In the genomic region with DNA sequence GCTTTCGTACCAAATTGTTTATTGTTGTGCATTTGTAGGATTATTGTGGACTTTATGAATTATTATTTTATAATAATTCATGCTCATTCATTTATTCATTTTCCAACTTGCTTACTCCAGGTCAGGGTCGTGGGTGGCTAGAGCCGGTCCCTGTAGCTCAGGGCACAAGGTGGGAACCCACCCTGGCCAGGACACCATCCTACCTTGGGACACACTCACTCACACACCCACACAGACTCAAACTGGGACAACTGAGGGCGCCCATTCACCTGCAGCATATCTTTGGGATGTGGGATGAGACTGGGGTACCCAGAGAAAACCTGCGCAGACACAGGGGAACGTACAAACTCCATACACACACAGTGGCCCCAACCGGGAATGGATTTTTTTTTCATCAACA, we compare ENCODE assay signal across 19 cellular contexts. TPM values are rescaled to one million over a fixed set of nuclear protein-coding genes. Genes with fewer than 3 reads are reported as not detected.
DNase-seq lines count a peak whose midpoint lies in the region; ATAC-seq and TF ChIP-seq lines count a peak whose summit lies in the region.
"Had no signal": no experiment of that assay in that cellular context is flagged by ENCODE, and none has a peak within 500 bp of the region (broad histone marks: within the 10 kb centered on the region; RNA-seq: fewer than 3 reads in every experiment).

No MANE protein-coding gene starts in this region.

- H3K9me3 ChIP-seq in right atrium auricular region (no peaks in the 10 kb centered on the region), heart left ventricle (no peaks in the 10 kb centered on the region), mesenchymal stem cell (ENCODE audit: control insufficient read depth, low read length) (no peaks in the 10 kb centered on the region)
- H3K9me3 ChIP-seq: A549, Caco-2, HAP-1 had no signal

- no peak overlapping the region for H2BK5ac ChIP-seq in mesenchymal stem cell (ENCODE audit: low read depth, low read length, poor library complexity, severe bottlenecking)

- H2AK5ac ChIP-seq in mesenchymal stem cell (ENCODE audit: low read length, severe bottlenecking), result peak overlapping the region; percentile 15

- no peaks in the 10 kb centered on the region for H3K79me1 ChIP-seq in mesenchymal stem cell (replicated peaks; ENCODE audit: low read length, poor library complexity, severe bottlenecking)

- CTCF ChIA-PET in RWPE1 (lab: Yijun Ruan, JAX), result interaction anchor here (0.5 kb wide), 1 partner anchor 1179 kb away, joined by 3 read pairs; no protein-coding TSS in a partner anchor

- peak overlapping the region in 1 of 2 experiments; percentile 24 for H3K4ac ChIP-seq in mesenchymal stem cell (ENCODE audit: low read depth in 1 of 2, low read length in 2 of 2)

- H3K4me3 ChIP-seq in right atrium auricular region (no peak overlapping the region), heart left ventricle (no peak overlapping the region), mesenchymal stem cell (ENCODE audit: insufficient read depth in 1 of 2, low read depth in 1 of 2, low read length in 2 of 2) (no peak overlapping the region)
- H3K4me3 ChIP-seq: A549, HAP-1 had no signal

- no peak overlapping the region for H3K4me2 ChIP-seq in mesenchymal stem cell (ENCODE audit: low read length, poor library complexity, severe bottlenecking)
- H3K4me2 ChIP-seq: A549 had no signal

- TF ChIP-seq CTCF in right atrium auricular region (IDR thresholded peaks at IDR 0.05) (no peak), heart left ventricle (IDR thresholded peaks at IDR 0.05) (no peak), RWPE1 (conservative IDR thresholded peaks at IDR 0.05; ENCODE audit: low read depth) (no peak)

- H2BK120ac ChIP-seq in mesenchymal stem cell (ENCODE audit: low read depth, low read length), result no peak overlapping the region

- H3K14ac ChIP-seq in mesenchymal stem cell (ENCODE audit: low read length in 2 of 2), result no peak overlapping the region

- H3K27me3 ChIP-seq in right atrium auricular region (no peaks in the 10 kb centered on the region), heart left ventricle (no peaks in the 10 kb centered on the region), mesenchymal stem cell (ENCODE audit: control insufficient read depth in 1 of 2, insufficient read depth in 1 of 2, low read length in 2 of 2) (peaks cover 0 to 6% of the 10 kb centered on the region in 2 experiments)

- POLR2A ChIA-PET in RWPE1 (lab: Yijun Ruan, JAX; ENCODE audit: low non-redundant PET), result no interaction called here

- H3K4me1 ChIP-seq in right atrium auricular region, result peaks cover 0 to 24% of the 10 kb centered on the region in 2 donors
- peaks cover 0 to 27% (median 20%) of the 10 kb centered on the region in 12 donors for H3K4me1 ChIP-seq in heart left ventricle
- peaks cover 4% of the 10 kb centered on the region for H3K4me1 ChIP-seq in mesenchymal stem cell (ENCODE audit: control insufficient read depth, insufficient read depth, low read depth, low read length)
- H3K4me1 ChIP-seq: HAP-1 had no signal

- 93 to 99% (median 98%) methylated on average over 7 of the region's 7 CpGs for WGBS in heart left ventricle, 4 donors
- 97% methylated on average over 6 of the region's 7 CpGs for WGBS in mesenchymal stem cell

- no peak overlapping the region for H3K18ac ChIP-seq in mesenchymal stem cell (ENCODE audit: low read depth in 1 of 2, low read length in 2 of 2)

- no peak overlapping the region for H3K9ac ChIP-seq in mesenchymal stem cell (ENCODE audit: low read length)

- intact Hi-C loops in heart left ventricle (cut with DNase I) (loop anchor here in 2 of 10 donors (10.0 kb wide), 2 partner anchors 119 to 279 kb away; no protein-coding TSS in a partner anchor), posterior vena cava (cut with DNase I) (no loop called here)

- H3K36me3 ChIP-seq in right atrium auricular region (no peaks in the 10 kb centered on the region), heart left ventricle (no peaks in the 10 kb centered on the region), mesenchymal stem cell (ENCODE audit: control insufficient read depth in 1 of 2, insufficient read depth in 2 of 2, low read depth in 1 of 2, low read length in 2 of 2) (peaks cover 0 to 2% of the 10 kb centered on the region in 2 experiments)
- H3K36me3 ChIP-seq: HAP-1 had no signal

- H4K8ac ChIP-seq in mesenchymal stem cell (ENCODE audit: low read length), result no peak overlapping the region

- H2AFZ ChIP-seq in mesenchymal stem cell (ENCODE audit: low read depth, low read length), result no peak overlapping the region

- no peak overlapping the region for H3K27ac ChIP-seq in right atrium auricular region
- H3K27ac ChIP-seq in heart left ventricle, result no peak overlapping the region
- H3K27ac ChIP-seq in RWPE1, result peak overlapping the region; percentile 57
- H3K27ac ChIP-seq in mesenchymal stem cell (ENCODE audit: low read length, poor library complexity, severe bottlenecking), result no peak overlapping the region
- H3K27ac ChIP-seq: A549 had no signal

- no peak for TF ChIP-seq POLR2A in heart left ventricle (IDR thresholded peaks at IDR 0.05)

- peak; percentile 34 for DNase-seq in right atrium auricular region (ENCODE audit: low spot score)
- no peak for DNase-seq in heart left ventricle
- no peak for DNase-seq in RWPE1 (ENCODE audit: low spot score)
- no peak for DNase-seq in mesenchymal stem cell
- peak; percentile 70 for DNase-seq in posterior vena cava (ENCODE audit: low spot score)
- no peak for DNase-seq in HuH-7 (ENCODE audit: low spot score)
- no peak for DNase-seq in COR-L47 (lab: John Stamatoyannopoulos, UW)
- DNase-seq in AML-193 (lab: John Stamatoyannopoulos, UW), result no peak
- DNase-seq: 8988T; ACHN; C1 segment of cervical spinal cord; Caco-2; CD4-positive, alpha-beta memory T cell; DMS153; DND-41; GOT3; HFFc6 had no signal

- H2BK12ac ChIP-seq in mesenchymal stem cell (ENCODE audit: low read length in 2 of 2), result peak overlapping the region in 1 of 2 experiments; percentile 21

- ATAC-seq in heart left ventricle, result no peak
- ATAC-seq: A549 had no signal

- no peak overlapping the region for H2BK15ac ChIP-seq in mesenchymal stem cell (ENCODE audit: low read depth, poor library complexity, severe bottlenecking)

- no peak overlapping the region for H4K91ac ChIP-seq in mesenchymal stem cell (ENCODE audit: low read length)

- H3K23ac ChIP-seq in mesenchymal stem cell (ENCODE audit: low read length in 2 of 2), result no peak overlapping the region

RNA-seq across cellular contexts. Expression of gene SSUH2, which starts 40.6 kb away (rescaled TPM):
- total RNA-seq in right atrium auricular region, result under 1 TPM; 0.59 to 0.82 TPM
- total RNA-seq in heart left ventricle, result 1 to 10 TPM in 5 of 9 donors, under 1 TPM in 3, not detected in 1; 0.68 to 5.3 (median 1.3) TPM
- polyA plus RNA-seq in heart left ventricle, result 1 to 10 TPM in 1 of 2 donors, under 1 TPM in 1; 0.33 to 2.9 TPM
- 0.03 TPM for polyA plus RNA-seq in mesenchymal stem cell (2013, experiment 1 of 2)
- not detected for polyA plus RNA-seq in mesenchymal stem cell (2013, experiment 2 of 2)
- under 1 TPM; 0.24 to 0.32 TPM for total RNA-seq in posterior vena cava
- total RNA-seq: CD4-positive, alpha-beta memory T cell had no signal
- polyA plus RNA-seq: CD4-positive, alpha-beta memory T cell had no signal

Comparison
In these comparisons a context has a peak if more than half of its experiments do, and no peak if none do; other contexts are left out.
1. DNase-seq: peak in right atrium auricular region (single experiment) and posterior vena cava (single experiment); none in heart left ventricle (0 of 5), RWPE1 (single experiment), mesenchymal stem cell (single experiment), HuH-7 (single experiment), COR-L47 (single experiment) and AML-193 (0 of 2).